Comparison of ENCODE assay signal across 18 cellular contexts in genomic region chr16:51116353-51116752, GRCh38. TPM values are rescaled to one million over a fixed set of nuclear protein-coding genes. Genes with fewer than 3 reads are reported as not detected.
A peak's percentile ranks its signal among the peaks of the same experiment; 100 is the strongest.
DNase-seq lines count a peak whose midpoint lies in the region; ATAC-seq and TF ChIP-seq lines count a peak whose summit lies in the region.
"Had no signal": no experiment of that assay in that cellular context is flagged by ENCODE, and none has a peak within 500 bp of the region (broad histone marks: within the 10 kb centered on the region; RNA-seq: fewer than 3 reads in every experiment).

No MANE protein-coding gene starts in this region.

- peaks cover 5% of the 10 kb centered on the region for H3K27me3 Mint-ChIP-seq in glutamatergic neuron (ENCODE audit: unreplicated experiment)
- peaks cover 57% of the 10 kb centered on the region for H3K27me3 Mint-ChIP-seq in neural crest cell (ENCODE audit: low read depth)
- H3K27me3 Mint-ChIP-seq in activated CD8-positive, alpha-beta T cell treated with anti-CD3 and anti-CD28 coated beads, Interleukin-2, amount 10 ng/mL, durations not matched to agents 7 days and 5 days (ENCODE audit: low read depth) = peaks cover 36% of the 10 kb centered on the region

- TF ChIP-seq CTCF in glutamatergic neuron (IDR thresholded peaks at IDR 0.05; ENCODE audit: partially characterized antibody, unreplicated experiment) (no peak), neural crest cell (conservative IDR thresholded peaks at IDR 0.05) (no peak)

- no peak for ATAC-seq in activated CD8-positive, alpha-beta T cell treated with anti-CD3 and anti-CD28 coated beads, Interleukin-2, amount 10 ng/mL, durations not matched to agents 7 days and 5 days
- ATAC-seq: CD8-positive, alpha-beta T cell; GM12878 had no signal

- peaks cover 37% of the 10 kb centered on the region for H3K4me1 Mint-ChIP-seq in glutamatergic neuron (ENCODE audit: low read depth, unreplicated experiment)
- peaks cover 47% of the 10 kb centered on the region for H3K4me1 Mint-ChIP-seq in neural crest cell
- H3K4me1 Mint-ChIP-seq in activated CD8-positive, alpha-beta T cell treated with anti-CD3 and anti-CD28 coated beads, Interleukin-2, amount 10 ng/mL, durations not matched to agents 7 days and 5 days (ENCODE audit: low read depth) = no peaks in the 10 kb centered on the region

- DNase-seq in NCI-H82 (lab: John Stamatoyannopoulos, UW) (peak; percentile 10), NCI-H82 treated with DMSO at 0.1 percent for 48 hours (lab: John Stamatoyannopoulos, UW; ENCODE audit: unreplicated experiment) (no peak), glutamatergic neuron (no peak), neural crest cell (ENCODE audit: low read depth, low spot score) (no peak), NCI-H2171 treated with DMSO at 0.1 percent for 48 hours (lab: John Stamatoyannopoulos, UW) (no peak), DMS153 (lab: John Stamatoyannopoulos, UW) (no peak)
- DNase-seq in activated CD8-positive, alpha-beta T cell treated with anti-CD3 and anti-CD28 coated beads, Interleukin-2, amount 10 ng/mL, durations not matched to agents 7 days and 5 days = no peak
- DNase-seq: 8988T; Calu3; CD8-positive, alpha-beta T cell; DMS53; DND-41; EL; GM23248 had no signal

- POLR2A ChIA-PET in activated CD8-positive, alpha-beta T cell treated with anti-CD3 and anti-CD28 coated beads, Interleukin-2, amount 10 ng/mL, durations not matched to agents 7 days and 5 days (lab: Charles Lee) = no interaction called here

- peak overlapping the region; percentile 99 for H3K27ac Mint-ChIP-seq in glutamatergic neuron (ENCODE audit: unreplicated experiment)
- no peak overlapping the region for H3K27ac Mint-ChIP-seq in neural crest cell (ENCODE audit: unreplicated experiment)
- H3K27ac Mint-ChIP-seq in activated CD8-positive, alpha-beta T cell treated with anti-CD3 and anti-CD28 coated beads, Interleukin-2, amount 10 ng/mL, durations not matched to agents 7 days and 5 days = no peak overlapping the region
- H3K27ac Mint-ChIP-seq: B cell; CD8-positive, alpha-beta T cell had no signal

- H3K36me3 Mint-ChIP-seq in glutamatergic neuron (ENCODE audit: unreplicated experiment) (no peaks in the 10 kb centered on the region), neural crest cell (ENCODE audit: low read depth) (no peaks in the 10 kb centered on the region)
- no peaks in the 10 kb centered on the region for H3K36me3 Mint-ChIP-seq in activated CD8-positive, alpha-beta T cell treated with anti-CD3 and anti-CD28 coated beads, Interleukin-2, amount 10 ng/mL, durations not matched to agents 7 days and 5 days (ENCODE audit: low read depth)
- H3K36me3 Mint-ChIP-seq: CD8-positive, alpha-beta T cell had no signal

- peaks cover 8% of the 10 kb centered on the region for H3K9me3 Mint-ChIP-seq in glutamatergic neuron (ENCODE audit: unreplicated experiment)
- H3K9me3 Mint-ChIP-seq in neural crest cell = no peaks in the 10 kb centered on the region
- no peaks in the 10 kb centered on the region for H3K9me3 Mint-ChIP-seq in activated CD8-positive, alpha-beta T cell treated with anti-CD3 and anti-CD28 coated beads, Interleukin-2, amount 10 ng/mL, durations not matched to agents 7 days and 5 days (ENCODE audit: insufficient read depth)
- H3K9me3 Mint-ChIP-seq: CD8-positive, alpha-beta T cell had no signal

- H3K4me3 Mint-ChIP-seq in glutamatergic neuron (ENCODE audit: unreplicated experiment) = peak overlapping the region; percentile 53
- H3K4me3 Mint-ChIP-seq in neural crest cell = peak overlapping the region; percentile 64
- no peak overlapping the region for H3K4me3 Mint-ChIP-seq in activated CD8-positive, alpha-beta T cell treated with anti-CD3 and anti-CD28 coated beads, Interleukin-2, amount 10 ng/mL, durations not matched to agents 7 days and 5 days
- H3K4me3 Mint-ChIP-seq: B cell; CD8-positive, alpha-beta T cell had no signal

- CTCF ChIA-PET in activated CD8-positive, alpha-beta T cell treated with anti-CD3 and anti-CD28 coated beads, Interleukin-2, amount 10 ng/mL, durations not matched to agents 7 days and 5 days (lab: Charles Lee) = no interaction called here

RNA-seq across cellular contexts. Expression of gene SALL1, which starts 34.7 kb away (rescaled TPM):
- 35.7 TPM for total RNA-seq in glutamatergic neuron (ENCODE audit: unreplicated experiment)
- 79.4 and 85.7 TPM in 2 replicates for total RNA-seq in neural crest cell
- total RNA-seq in activated CD8-positive, alpha-beta T cell treated with anti-CD3 and anti-CD28 coated beads, Interleukin-2, amount 10 ng/mL, durations not matched to agents 7 days and 5 days = not detected
- total RNA-seq: B cell; Calu3; CD8-positive, alpha-beta T cell; G401; HT-29 had no signal

Comparison
In these comparisons a context has a peak if more than half of its experiments do, and no peak if none do; other contexts are left out.
1. RNA of gene SALL1, which starts 34.7 kb away (total RNA-seq): 79.4 to 85.7 TPM in neural crest cell and 35.7 TPM in glutamatergic neuron (single experiment); not detected in activated CD8-positive, alpha-beta T cell treated with anti-CD3 and anti-CD28 coated beads, Interleukin-2, amount 10 ng/mL, durations not matched to agents 7 days and 5 days; every median in the first group is over 10 times any median in the second.